In the genomic region with DNA sequence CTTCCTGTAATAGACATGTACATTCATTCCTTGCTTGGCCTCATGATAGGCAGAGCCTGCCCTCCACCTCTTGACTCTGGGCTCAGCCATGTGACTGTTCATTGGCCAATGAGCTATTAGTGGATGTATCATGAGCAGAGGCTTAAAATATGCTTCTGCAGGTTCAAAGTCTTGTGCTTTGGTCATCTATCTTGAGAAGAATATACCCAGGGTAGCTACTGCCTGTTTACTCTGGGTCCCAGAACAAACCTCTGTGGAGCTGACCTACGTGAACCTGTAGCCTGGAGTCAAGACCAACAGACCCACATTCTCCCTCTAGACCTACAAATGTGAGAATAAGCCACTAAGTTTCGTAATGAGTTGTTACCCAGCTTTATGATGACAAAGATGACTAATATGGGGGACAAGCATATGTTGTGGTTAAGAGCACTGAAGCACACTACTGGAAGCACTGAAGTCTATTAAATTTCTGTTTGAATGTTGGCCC, we compare ENCODE assay signal across 8 cellular contexts.
DNase-seq lines count a peak whose midpoint lies in the region; ATAC-seq and TF ChIP-seq lines count a peak whose summit lies in the region.

No MANE protein-coding gene starts in this region.

- ATAC-seq in HG02943 (IDR thresholded peaks at IDR 0.05; ENCODE audit: low read depth, unreplicated experiment) = peak; percentile 99
- ATAC-seq in RWPE2 (ENCODE audit: low read depth) = peak; percentile 12; the same call in 1 of the 3 replicates

- H3K9me3 ChIP-seq in RWPE2 (ENCODE audit: severe bottlenecking) = no peaks in the 10 kb centered on the region
- H3K9me3 ChIP-seq in transverse colon = no peaks in the 10 kb centered on the region
- no peaks in the 10 kb centered on the region for H3K9me3 ChIP-seq in effector memory CD4-positive, alpha-beta T cell (ENCODE audit: control insufficient read depth, low read length)

- intact Hi-C loops in transverse colon (cut with DNase I; ENCODE audit: low total_unique reads) = no loop called here

- H3K4me1 ChIP-seq in RWPE2 (ENCODE audit: insufficient read depth, poor library complexity, severe bottlenecking) (peaks cover 8% of the 10 kb centered on the region), transverse colon (no peaks in the 10 kb centered on the region)
- H3K4me1 ChIP-seq in effector memory CD4-positive, alpha-beta T cell (ENCODE audit: control insufficient read depth, insufficient read depth, low read length, poor library complexity, severe bottlenecking) = no peaks in the 10 kb centered on the region

- 55% methylated on average over 2 of the region's 2 CpGs; no CpG with 5 or more reads in 1 of the 2 donors for WGBS in transverse colon (ENCODE audit: low coverage in 1 of 2), 2 donors

- H3K27me3 ChIP-seq in RWPE2 (ENCODE audit: insufficient read depth, poor library complexity, severe bottlenecking) (no peaks in the 10 kb centered on the region), transverse colon (no peaks in the 10 kb centered on the region)
- H3K27me3 ChIP-seq in effector memory CD4-positive, alpha-beta T cell (replicated peaks; ENCODE audit: control insufficient read depth, insufficient read depth, low read length, poor library complexity, severe bottlenecking) = no peaks in the 10 kb centered on the region

- no peak for TF ChIP-seq POLR2A in transverse colon (IDR thresholded peaks at IDR 0.05)

- H3K27ac ChIP-seq in RWPE2 (ENCODE audit: poor library complexity, severe bottlenecking) (no peak overlapping the region), transverse colon (no peak overlapping the region)
- H3K27ac ChIP-seq in effector memory CD4-positive, alpha-beta T cell (ENCODE audit: insufficient read depth, low read length, poor library complexity, severe bottlenecking) = no peak overlapping the region

- in situ Hi-C loops in transverse colon (cut with MboI; ENCODE audit: low pct_ligation_motif_present in 1 of 4, low pct_unique_long_range_greater_than_20kb in 1 of 4, low sequenced_read_pairs in 3 of 4) = no loop called here

- H3K4me3 ChIP-seq in RWPE2 (ENCODE audit: severe bottlenecking) = no peak overlapping the region
- no peak overlapping the region for H3K4me3 ChIP-seq in transverse colon
- H3K4me3 ChIP-seq in effector memory CD4-positive, alpha-beta T cell (ENCODE audit: insufficient read depth, low read depth, low read length, poor library complexity, severe bottlenecking) = no peak overlapping the region

- no peak for TF ChIP-seq EP300 in transverse colon (IDR thresholded peaks at IDR 0.05; ENCODE audit: low read depth)

- DNase-seq in activated T-cell treated with anti-CD3 and anti-CD28 coated beads for 48 hours (ENCODE audit: low read depth) (peak; percentile 25), RWPE2 (ENCODE audit: low spot score) (no peak), NCI-H748 treated with DMSO at 0.1 percent for 48 hours (lab: John Stamatoyannopoulos, UW) (no peak), transverse colon (no peak)
- no peak for DNase-seq in activated T-cell treated with anti-CD3 and anti-CD28 coated beads, Interleukin-2, amount 50 U/mL, for 1 hour
- DNase-seq in stimulated activated CD4-positive, alpha-beta T cell treated with anti-CD3 and anti-CD28 coated beads, Interleukin-4, amount 100 ng/mL, for 24 hours = peak; percentile 13
- DNase-seq in effector memory CD4-positive, alpha-beta T cell = no peak

- TF ChIP-seq CTCF in RWPE2 (IDR thresholded peaks at IDR 0.05; ENCODE audit: poor library complexity, severe bottlenecking) (no peak), transverse colon (IDR thresholded peaks at IDR 0.05) (no peak)

- H3K36me3 ChIP-seq in RWPE2 (ENCODE audit: low read depth) = no peaks in the 10 kb centered on the region
- no peaks in the 10 kb centered on the region for H3K36me3 ChIP-seq in transverse colon
- no peaks in the 10 kb centered on the region for H3K36me3 ChIP-seq in effector memory CD4-positive, alpha-beta T cell (ENCODE audit: control insufficient read depth, insufficient read depth, low read length)

Comparison
In these comparisons a context has a peak if more than half of its experiments do, and no peak if none do; other contexts are left out.
1. DNase-seq: peak in activated T-cell treated with anti-CD3 and anti-CD28 coated beads for 48 hours (single experiment) and stimulated activated CD4-positive, alpha-beta T cell treated with anti-CD3 and anti-CD28 coated beads, Interleukin-4, amount 100 ng/mL, for 24 hours (single experiment); none in activated T-cell treated with anti-CD3 and anti-CD28 coated beads, Interleukin-2, amount 50 U/mL, for 1 hour (single experiment), RWPE2 (single experiment), NCI-H748 treated with DMSO at 0.1 percent for 48 hours (single experiment), transverse colon (single experiment) and effector memory CD4-positive, alpha-beta T cell (0 of 3).